ENCODE assay signal across 8 cellular contexts in genomic region chr7:66591801-66592596, GRCh38. TPM values are rescaled to one million over a fixed set of nuclear protein-coding genes. Genes with fewer than 3 reads are reported as not detected.
DNase-seq lines count a peak whose midpoint lies in the region; ATAC-seq and TF ChIP-seq lines count a peak whose summit lies in the region.

No MANE protein-coding gene starts in this region.

- H3K14ac ChIP-seq in IMR-90 (replicated peaks; ENCODE audit: low read depth, low read length), result peak overlapping the region; percentile 88

- H4K8ac ChIP-seq in IMR-90 (ENCODE audit: low read depth in 2 of 2, low read length in 2 of 2), result peak overlapping the region; percentile 85 to 86; a peak in 3 of 4 replicates

- no peaks in the 10 kb centered on the region for H3K9me2 ChIP-seq in OCI-LY7 (ENCODE audit: insufficient read depth, low read length)

- H4K91ac ChIP-seq in IMR-90 (ENCODE audit: insufficient read depth, low read depth, low read length), result peak overlapping the region; percentile 64; the same call in 1 of the 2 replicates

- dilution Hi-C loops in IMR-90 (cut with HindIII; ENCODE audit: low sequenced_read_pairs, unreplicated experiment), result no loop called here

- H3K27me3 ChIP-seq in IMR-90 (ENCODE audit: control insufficient read depth, insufficient read depth, low read length), result no peaks in the 10 kb centered on the region
- H3K27me3 ChIP-seq in esophagus muscularis mucosa, result no peaks in the 10 kb centered on the region
- no peaks in the 10 kb centered on the region for H3K27me3 ChIP-seq in muscle layer of duodenum (ENCODE audit: low read depth, low read length)

- H2AK9ac ChIP-seq in IMR-90 (replicated peaks; ENCODE audit: low read depth, low read length, poor library complexity), result peak overlapping the region; percentile 97

- H3K9me1 ChIP-seq in IMR-90 (ENCODE audit: insufficient read depth, low read length), result peaks cover 19% of the 10 kb centered on the region

- intact Hi-C loops in IMR-90 (cut with micrococcal nuclease), result loop anchor here (1.0 kb wide), 1 partner anchor 35 kb away; no protein-coding TSS in a partner anchor
- intact Hi-C loops in OCI-LY7 (cut with micrococcal nuclease; ENCODE audit: unreplicated experiment), result loop anchor here (2.0 kb wide), 1 partner anchor 37 kb away; the partner anchor contains the start of gene KCTD7
- intact Hi-C loops in esophagus muscularis mucosa (cut with DNase I), result loop anchor here (2.0 to 10.0 kb wide), 2 partner anchors 35 to 63 kb away; no protein-coding TSS in a partner anchor

- H3K4me1 ChIP-seq in IMR-90 (ENCODE audit: control insufficient read depth, insufficient read depth, low read length) (peaks cover 4% of the 10 kb centered on the region; the same call in 1 of the 2 replicates), OCI-LY7 (ENCODE audit: insufficient read depth, low read length, poor library complexity, severe bottlenecking) (peaks cover 34% of the 10 kb centered on the region), esophagus muscularis mucosa (peaks cover 31 to 51% (median 44%) of the 10 kb centered on the region in 4 donors), muscle layer of duodenum (ENCODE audit: control insufficient read depth in 1 of 2, insufficient read depth in 2 of 2, low read length in 2 of 2) (peaks cover 0 to 11% of the 10 kb centered on the region in 2 donors)

- peak overlapping the region; percentile 68 for H3K56ac ChIP-seq in IMR-90 (ENCODE audit: extremely low read depth, insufficient read depth, low read length)

- H3K27ac ChIP-seq in IMR-90 (ENCODE audit: insufficient read depth, low read length) (peak overlapping the region; percentile 96), OCI-LY7 (ENCODE audit: low read depth, low read length, poor library complexity, severe bottlenecking) (peak overlapping the region; percentile 58), esophagus muscularis mucosa (replicated peaks in 1 of 4) (peak overlapping the region; percentile 94 to 97 (median 96)), muscle layer of duodenum (ENCODE audit: low read length) (peak overlapping the region; percentile 87)

- H4K20me1 ChIP-seq in IMR-90 (ENCODE audit: insufficient read depth, low read length) (peaks cover 42% of the 10 kb centered on the region), OCI-LY7 (ENCODE audit: insufficient read depth, low read length) (peaks cover 18% of the 10 kb centered on the region; the same call in 1 of the 2 replicates)

- TF ChIP-seq POLR2A in IMR-90 (IDR thresholded peaks at IDR 0.05; ENCODE audit: low read depth, low read length) (peak; percentile 96), esophagus muscularis mucosa (IDR thresholded peaks at IDR 0.05; ENCODE audit: low read depth) (peak; percentile 98)

- ATAC-seq in GM21529 (IDR thresholded peaks at IDR 0.05; ENCODE audit: unreplicated experiment) (peak; percentile 96), IMR-90 (ENCODE audit: low read depth) (peak; percentile 89)
- ATAC-seq in activated T-cell treated with anti-CD3 and anti-CD28 coated beads, Interleukin-2, amount 50 U/mL, for 4 hours, result peak; percentile 98 to 99

- H3K4me2 ChIP-seq in IMR-90 (ENCODE audit: low read depth, low read length) (peak overlapping the region; percentile 80), OCI-LY7 (ENCODE audit: low read length) (peak overlapping the region; percentile 92)

- H3K4me1 Mint-ChIP-seq in activated T-cell treated with anti-CD3 and anti-CD28 coated beads, Interleukin-2, amount 50 U/mL, for 4 hours (ENCODE audit: low read depth), result peaks cover 46% of the 10 kb centered on the region

- TF ChIP-seq RAD21 in IMR-90 (IDR thresholded peaks at IDR 0.05; ENCODE audit: low read length), result no peak

- H3K27me3 Mint-ChIP-seq in activated T-cell treated with anti-CD3 and anti-CD28 coated beads, Interleukin-2, amount 50 U/mL, for 4 hours (ENCODE audit: low read depth), result no peaks in the 10 kb centered on the region

- TF ChIP-seq EP300 in esophagus muscularis mucosa (IDR thresholded peaks at IDR 0.05), result no peak

- TF ChIP-seq CTCF in IMR-90 (conservative IDR thresholded peaks at IDR 0.05; ENCODE audit: low read depth, low read length) (no peak), OCI-LY7 (conservative IDR thresholded peaks at IDR 0.05; ENCODE audit: low read length) (no peak), esophagus muscularis mucosa (IDR thresholded peaks at IDR 0.05) (no peak)

- H3K9me3 ChIP-seq in IMR-90 (ENCODE audit: control insufficient read depth, insufficient read depth, low read length) (no peaks in the 10 kb centered on the region), OCI-LY7 (ENCODE audit: low read length) (peaks cover 7% of the 10 kb centered on the region; the same call in 1 of the 2 replicates), esophagus muscularis mucosa (no peaks in the 10 kb centered on the region), muscle layer of duodenum (ENCODE audit: control insufficient read depth in 1 of 2, low read length in 2 of 2) (no peaks in the 10 kb centered on the region)

- 1% methylated on average over 41 of the region's 83 CpGs; no CpG with 5 or more reads in 1 of the 2 experiments for WGBS in IMR-90 (ENCODE audit: extremely low coverage in 2 of 2, insufficient read length in 1 of 2), 2 experiments
- WGBS in esophagus muscularis mucosa, result 0% methylated on average over 50 of the region's 83 CpGs

- no TSS peak for BruUV-seq in IMR-90 (replicated peaks; lab: Mats Ljungman, UMichigan)
- no TSS peak for BruUV-seq in OCI-LY7 (replicated peaks; lab: Mats Ljungman, UMichigan)

- peak overlapping the region; percentile 25 for H4K5ac ChIP-seq in IMR-90 (ENCODE audit: low read depth, low read length)

- H3K4me3 ChIP-seq in IMR-90 (ENCODE audit: insufficient read depth, low read depth, low read length), result peak overlapping the region; percentile 76
- peak overlapping the region; percentile 95 for H3K4me3 ChIP-seq in OCI-LY7 (ENCODE audit: low read depth, low read length, poor library complexity, severe bottlenecking)
- peak overlapping the region; percentile 68 to 92 (median 84) for H3K4me3 ChIP-seq in esophagus muscularis mucosa
- H3K4me3 ChIP-seq in muscle layer of duodenum (ENCODE audit: low read depth in 1 of 2, low read length in 2 of 2), result peak overlapping the region; percentile 71 to 80

- peak overlapping the region; percentile 80 for H3K4ac ChIP-seq in IMR-90 (ENCODE audit: low read depth, low read length)

- DNase-seq in DMS153 (lab: John Stamatoyannopoulos, UW), result peak; percentile 88
- DNase-seq in IMR-90, result peak; percentile 90
- DNase-seq in OCI-LY7 (ENCODE audit: low spot score), result peak; percentile 94
- DNase-seq in activated T-cell treated with anti-CD3 and anti-CD28 coated beads, Interleukin-2, amount 50 U/mL, for 4 hours, result peak; percentile 87
- peak; percentile 97 for DNase-seq in esophagus muscularis mucosa (ENCODE audit: extremely low spot score)
- DNase-seq in stimulated activated CD8-positive, alpha-beta memory T cell treated with anti-CD3 and anti-CD28 coated beads, Interleukin-7, amount 100 ng/mL, for 24 hours (ENCODE audit: low read depth), result peak; percentile 78

- 0 out of 2 replicates have a peak, but pooled peaks cover 1% of the 10 kb centered on the region for H3K36me3 ChIP-seq in IMR-90 (ENCODE audit: control insufficient read depth, insufficient read depth, low read length)
- peaks cover 4% of the 10 kb centered on the region for H3K36me3 ChIP-seq in OCI-LY7 (ENCODE audit: insufficient read depth, low read length)
- H3K36me3 ChIP-seq in esophagus muscularis mucosa, result peaks cover 0 to 3% (median 0%) of the 10 kb centered on the region in 4 donors
- H3K36me3 ChIP-seq in muscle layer of duodenum (ENCODE audit: control insufficient read depth in 1 of 2, insufficient read depth in 2 of 2, low read length in 2 of 2), result peaks cover 0 to 8% of the 10 kb centered on the region in 2 donors

- H3K23ac ChIP-seq in IMR-90 (ENCODE audit: low read depth, low read length), result peak overlapping the region; percentile 39; the same call in 1 of the 2 replicates

- H3K9ac ChIP-seq in IMR-90 (ENCODE audit: low read depth, low read length), result peak overlapping the region; percentile 89

- peaks cover 0 to 32% of the 10 kb centered on the region in 2 experiments; a peak in 3 of 4 replicates for H3K79me1 ChIP-seq in IMR-90 (ENCODE audit: low read depth in 1 of 2, low read length in 2 of 2)

- peak overlapping the region; percentile 85; the same call in 1 of the 2 replicates for H2AK5ac ChIP-seq in IMR-90 (ENCODE audit: low read depth, low read length)

- CTCF ChIA-PET in IMR-90 (lab: Yijun Ruan, JAX), result no interaction called here
- CTCF ChIA-PET in OCI-LY7 (lab: Charles Lee; ENCODE audit: unreplicated experiment), result interaction anchor here (0.6 kb wide), 1 partner anchor 159 kb away, joined by 7 read pairs; no protein-coding TSS in a partner anchor

- peak overlapping the region; percentile 2; the same call in 1 of the 2 replicates for H2BK120ac ChIP-seq in IMR-90 (ENCODE audit: low read depth, low read length)

- in situ Hi-C loops in IMR-90 (cut with MboI; ENCODE audit: low sequenced_read_pairs), result no loop called here

- peak overlapping the region; percentile 90 for H2AFZ ChIP-seq in IMR-90 (replicated peaks; ENCODE audit: low read length, poor library complexity)
- peak overlapping the region; percentile 76; the same call in 1 of the 2 replicates for H2AFZ ChIP-seq in OCI-LY7 (ENCODE audit: low read length)

- no peaks in the 10 kb centered on the region for H3K9me3 Mint-ChIP-seq in activated T-cell treated with anti-CD3 and anti-CD28 coated beads, Interleukin-2, amount 50 U/mL, for 4 hours

- peak overlapping the region; percentile 43; the same call in 1 of the 2 replicates for H3K18ac ChIP-seq in IMR-90 (ENCODE audit: low read depth, low read length)

- POLR2A ChIA-PET in IMR-90 (lab: Charles Lee; ENCODE audit: unreplicated experiment), result no interaction called here
- POLR2A ChIA-PET in OCI-LY7 (lab: Charles Lee), result interaction anchor here (0.6 to 0.7 kb wide), 2 partner anchors 338 to 1807 kb away, joined by 3 read pairs; no protein-coding TSS in a partner anchor

- peaks cover 8% of the 10 kb centered on the region for H3K36me3 Mint-ChIP-seq in activated T-cell treated with anti-CD3 and anti-CD28 coated beads, Interleukin-2, amount 50 U/mL, for 4 hours (ENCODE audit: insufficient read depth)

- 0 out of 3 replicates have a peak overlapping the region, but pooled peaks have one; percentile 12 for H2BK15ac ChIP-seq in IMR-90 (ENCODE audit: low read depth, low read length)

- no peak overlapping the region for H2BK20ac ChIP-seq in IMR-90 (ENCODE audit: low read depth, low read length)

- H2BK5ac ChIP-seq in IMR-90 (ENCODE audit: low read depth, low read length, poor library complexity, severe bottlenecking), result peak overlapping the region; percentile 89

- H3K4me3 Mint-ChIP-seq in activated T-cell treated with anti-CD3 and anti-CD28 coated beads, Interleukin-2, amount 50 U/mL, for 4 hours, result peak overlapping the region; percentile 95

- H3K79me2 ChIP-seq in OCI-LY7 (ENCODE audit: insufficient read depth, low read depth, low read length), result peaks cover 57% of the 10 kb centered on the region

RNA-seq across cellular contexts. Expression of gene KCTD7, which starts 36.7 kb away (rescaled TPM):
- 6.1 TPM in 2 replicates for total RNA-seq in IMR-90 (2012; rRNA removed)
- polyA plus RNA-seq in IMR-90 (2012; rRNA removed), result 11.3 and 12.8 TPM in 2 replicates
- 8.9 and 12.4 TPM in 2 replicates for polyA plus RNA-seq in IMR-90 (2012; cell fraction: cytosol; rRNA removed)
- polyA plus RNA-seq in IMR-90 (2012; cell fraction: nucleus; rRNA removed; ENCODE audit: low replicate concordance), result 40.0 and 52.6 TPM in 2 replicates
- total RNA-seq in OCI-LY7 (2014; rRNA removed; shearing (Covaris generic)), result 32.9 and 40.5 TPM in 2 replicates
- 41.8 and 43.3 TPM in 2 replicates for total RNA-seq in OCI-LY7 (2022)
- total RNA-seq in activated T-cell treated with anti-CD3 and anti-CD28 coated beads, Interleukin-2, amount 50 U/mL, for 4 hours, result 1 to 10 TPM; 3.1 to 3.9 (median 3.6) TPM
- total RNA-seq in esophagus muscularis mucosa, result 10 to 100 TPM in 3 of 4 donors, 1 to 10 TPM in 1; 9.4 to 22.5 (median 15.1) TPM

Comparison
In these comparisons a context has a peak if more than half of its experiments do, and no peak if none do; other contexts are left out.
1. Peak in every context shown above with its lines: DNase-seq, ATAC-seq, H3K4me3 ChIP-seq and H3K27ac ChIP-seq.